ENCODE assay signal across 16 cellular contexts in genomic region chr2:110867078-110867477, GRCh38.
A peak's percentile ranks its signal among the peaks of the same experiment; 100 is the strongest.
DNase-seq lines count a peak whose midpoint lies in the region; ATAC-seq and TF ChIP-seq lines count a peak whose summit lies in the region.
"Had no signal": no experiment of that assay in that cellular context is flagged by ENCODE, and none has a peak within 500 bp of the region (broad histone marks: within the 10 kb centered on the region; RNA-seq: fewer than 3 reads in every experiment).

No MANE protein-coding gene starts in this region.

- peak overlapping the region; percentile 77 for H3K4me3 Mint-ChIP-seq in natural killer cell treated with Interleukin-12 subunit alpha and Interleukin-12 subunit beta and Interleukin-15 and Interleukin-18, amount 100 ng/mL, for 72 hours
- no peak overlapping the region for H3K4me3 Mint-ChIP-seq in natural killer cell
- H3K4me3 Mint-ChIP-seq in T-helper 2 cell treated with Interferon-gamma antibody and Interleukin-4, amounts not matched to agents 5 μg/mL and 100 μg/mL, for 36 hours = peak overlapping the region; percentile 5
- H3K4me3 Mint-ChIP-seq in activated naive CD8-positive, alpha-beta T cell treated with anti-CD3 and anti-CD28 coated beads, Interleukin-2, amount 50 U/mL, for 24 hours = no peak overlapping the region
- H3K4me3 Mint-ChIP-seq in stimulated activated effector memory CD8-positive, alpha-beta T cell treated with anti-CD3 and anti-CD28 coated beads, Interleukin-12 subunit alpha, Interleukin-12 subunit beta, amount 100 ng/mL, for 72 hours = peak overlapping the region; percentile 51
- H3K4me3 Mint-ChIP-seq in Calu3 (ENCODE audit: low read depth, unreplicated experiment) = no peak overlapping the region

- TF ChIP-seq CTCF in natural killer cell (IDR thresholded peaks at IDR 0.05) (no peak), Calu3 (IDR thresholded peaks at IDR 0.05; ENCODE audit: unreplicated experiment) (no peak)

- CTCF ChIA-PET in Calu3 (lab: Charles Lee) = no interaction called here

- DNase-seq in natural killer cell treated with Interleukin-12 subunit alpha and Interleukin-12 subunit beta and Interleukin-15 and Interleukin-18, amount 100 ng/mL, for 72 hours (ENCODE audit: low spot score) = no peak
- DNase-seq in natural killer cell = no peak
- peak; percentile 48 for DNase-seq in T-helper 2 cell treated with Interferon-gamma antibody and Interleukin-4, amounts not matched to agents 5 μg/mL and 100 μg/mL, for 36 hours (ENCODE audit: low spot score)
- DNase-seq in activated naive CD8-positive, alpha-beta T cell treated with anti-CD3 and anti-CD28 coated beads, Interleukin-2, amount 50 U/mL, for 24 hours = no peak
- DNase-seq in stimulated activated effector memory CD8-positive, alpha-beta T cell treated with anti-CD3 and anti-CD28 coated beads, Interleukin-12 subunit alpha, Interleukin-12 subunit beta, amount 100 ng/mL, for 72 hours (ENCODE audit: low spot score in 2 of 2) = peak in 1 of 2 donors; percentile 60
- no peak for DNase-seq in Calu3
- DNase-seq in aorta = no peak
- no peak for DNase-seq in NCI-H146 (lab: John Stamatoyannopoulos, UW)
- DNase-seq: EL, NCI-H1092 treated with DMSO at 0.1 percent for 48 hours, NCI-H187 treated with DMSO at 0.1 percent for 48 hours, NCI-H510A treated with DMSO at 0.1 percent for 48 hours, SHP77 treated with DMSO at 0.1 percent for 48 hours had no signal

- no peak overlapping the region for H3K27ac ChIP-seq in aorta (ENCODE audit: low read depth in 1 of 2, low read length in 2 of 2)
- H3K27ac ChIP-seq: KMS-11 had no signal

- H3K27me3 ChIP-seq in aorta (ENCODE audit: control insufficient read depth in 1 of 2, insufficient read depth in 2 of 2, low read length in 1 of 2) = no peaks in the 10 kb centered on the region

- no peaks in the 10 kb centered on the region for H3K4me1 ChIP-seq in aorta (ENCODE audit: control insufficient read depth in 1 of 2, insufficient read depth in 2 of 2, low read length in 2 of 2)

- WGBS in aorta, 2 donors = 95% methylated on average over 2 of the region's 2 CpGs

- H3K36me3 ChIP-seq in aorta (ENCODE audit: control insufficient read depth in 1 of 2, insufficient read depth in 2 of 2, low read length in 1 of 2) = no peaks in the 10 kb centered on the region
- H3K36me3 ChIP-seq: MG63 had no signal

- H3K9me3 ChIP-seq in aorta (ENCODE audit: control insufficient read depth, low read length) = no peaks in the 10 kb centered on the region
- H3K9me3 ChIP-seq: MG63 had no signal

- no peak overlapping the region for H3K4me3 ChIP-seq in aorta (ENCODE audit: low read length in 2 of 2)
- H3K4me3 ChIP-seq: MG63 had no signal

- BruUV-seq in Calu3 (replicated peaks; lab: Mats Ljungman, UMichigan) = no TSS peak

- peak; percentile 46 to 75 for ATAC-seq in natural killer cell treated with Interleukin-12 subunit alpha and Interleukin-12 subunit beta and Interleukin-15 and Interleukin-18, amount 100 ng/mL, for 72 hours
- ATAC-seq in natural killer cell (no peak), aorta (ENCODE audit: low FRiP score) (no peak)
- peak; percentile 11 for ATAC-seq in activated naive CD8-positive, alpha-beta T cell treated with anti-CD3 and anti-CD28 coated beads, Interleukin-2, amount 50 U/mL, for 24 hours
- ATAC-seq in stimulated activated effector memory CD8-positive, alpha-beta T cell treated with anti-CD3 and anti-CD28 coated beads, Interleukin-12 subunit alpha, Interleukin-12 subunit beta, amount 100 ng/mL, for 72 hours = peak; percentile 55
- ATAC-seq: HepG2 had no signal

- H3K27me3 Mint-ChIP-seq in natural killer cell treated with Interleukin-12 subunit alpha and Interleukin-12 subunit beta and Interleukin-15 and Interleukin-18, amount 100 ng/mL, for 72 hours = peaks cover 0 to 12% of the 10 kb centered on the region in 2 donors
- peaks cover 10 to 47% of the 10 kb centered on the region in 2 donors for H3K27me3 Mint-ChIP-seq in natural killer cell (ENCODE audit: low read depth in 2 of 2)
- peaks cover 22% of the 10 kb centered on the region for H3K27me3 Mint-ChIP-seq in T-helper 2 cell treated with Interferon-gamma antibody and Interleukin-4, amounts not matched to agents 5 μg/mL and 100 μg/mL, for 36 hours (ENCODE audit: low read depth)
- H3K27me3 Mint-ChIP-seq in activated naive CD8-positive, alpha-beta T cell treated with anti-CD3 and anti-CD28 coated beads, Interleukin-2, amount 50 U/mL, for 24 hours = peaks cover 38% of the 10 kb centered on the region
- peaks cover 43% of the 10 kb centered on the region for H3K27me3 Mint-ChIP-seq in Calu3 (ENCODE audit: unreplicated experiment)

- intact Hi-C loops in natural killer cell (cut with micrococcal nuclease) = no loop called here
- intact Hi-C loops in Calu3 (cut with micrococcal nuclease; ENCODE audit: unreplicated experiment) = no loop called here
- intact Hi-C loops in aorta (cut with DNase I) = no loop called here

- H3K9me3 Mint-ChIP-seq in natural killer cell treated with Interleukin-12 subunit alpha and Interleukin-12 subunit beta and Interleukin-15 and Interleukin-18, amount 100 ng/mL, for 72 hours = no peaks in the 10 kb centered on the region
- H3K9me3 Mint-ChIP-seq in natural killer cell (no peaks in the 10 kb centered on the region), Calu3 (ENCODE audit: low read depth, unreplicated experiment) (no peaks in the 10 kb centered on the region)
- H3K9me3 Mint-ChIP-seq in T-helper 2 cell treated with Interferon-gamma antibody and Interleukin-4, amounts not matched to agents 5 μg/mL and 100 μg/mL, for 36 hours = no peaks in the 10 kb centered on the region
- H3K9me3 Mint-ChIP-seq in activated naive CD8-positive, alpha-beta T cell treated with anti-CD3 and anti-CD28 coated beads, Interleukin-2, amount 50 U/mL, for 24 hours = no peaks in the 10 kb centered on the region
- H3K9me3 Mint-ChIP-seq in stimulated activated effector memory CD8-positive, alpha-beta T cell treated with anti-CD3 and anti-CD28 coated beads, Interleukin-12 subunit alpha, Interleukin-12 subunit beta, amount 100 ng/mL, for 72 hours = no peaks in the 10 kb centered on the region

- H3K36me3 Mint-ChIP-seq in natural killer cell treated with Interleukin-12 subunit alpha and Interleukin-12 subunit beta and Interleukin-15 and Interleukin-18, amount 100 ng/mL, for 72 hours = no peaks in the 10 kb centered on the region
- H3K36me3 Mint-ChIP-seq in natural killer cell (no peaks in the 10 kb centered on the region), Calu3 (ENCODE audit: insufficient read depth, unreplicated experiment) (no peaks in the 10 kb centered on the region)
- H3K36me3 Mint-ChIP-seq in T-helper 2 cell treated with Interferon-gamma antibody and Interleukin-4, amounts not matched to agents 5 μg/mL and 100 μg/mL, for 36 hours (ENCODE audit: low read depth) = no peaks in the 10 kb centered on the region
- H3K36me3 Mint-ChIP-seq in activated naive CD8-positive, alpha-beta T cell treated with anti-CD3 and anti-CD28 coated beads, Interleukin-2, amount 50 U/mL, for 24 hours (ENCODE audit: low read depth) = no peaks in the 10 kb centered on the region
- H3K36me3 Mint-ChIP-seq in stimulated activated effector memory CD8-positive, alpha-beta T cell treated with anti-CD3 and anti-CD28 coated beads, Interleukin-12 subunit alpha, Interleukin-12 subunit beta, amount 100 ng/mL, for 72 hours = peaks cover 11% of the 10 kb centered on the region

- H3K4me1 Mint-ChIP-seq in natural killer cell treated with Interleukin-12 subunit alpha and Interleukin-12 subunit beta and Interleukin-15 and Interleukin-18, amount 100 ng/mL, for 72 hours (ENCODE audit: low read depth in 2 of 2) = peaks cover 63 to 64% of the 10 kb centered on the region in 2 donors
- H3K4me1 Mint-ChIP-seq in natural killer cell = no peaks in the 10 kb centered on the region
- H3K4me1 Mint-ChIP-seq in T-helper 2 cell treated with Interferon-gamma antibody and Interleukin-4, amounts not matched to agents 5 μg/mL and 100 μg/mL, for 36 hours (ENCODE audit: low read depth) = peaks cover 55% of the 10 kb centered on the region
- H3K4me1 Mint-ChIP-seq in activated naive CD8-positive, alpha-beta T cell treated with anti-CD3 and anti-CD28 coated beads, Interleukin-2, amount 50 U/mL, for 24 hours = peaks cover 54% of the 10 kb centered on the region
- peaks cover 57% of the 10 kb centered on the region for H3K4me1 Mint-ChIP-seq in stimulated activated effector memory CD8-positive, alpha-beta T cell treated with anti-CD3 and anti-CD28 coated beads, Interleukin-12 subunit alpha, Interleukin-12 subunit beta, amount 100 ng/mL, for 72 hours
- H3K4me1 Mint-ChIP-seq in Calu3 (ENCODE audit: low read depth, unreplicated experiment) = peaks cover 10% of the 10 kb centered on the region

- peak overlapping the region; percentile 43 to 58 for H3K27ac Mint-ChIP-seq in natural killer cell treated with Interleukin-12 subunit alpha and Interleukin-12 subunit beta and Interleukin-15 and Interleukin-18, amount 100 ng/mL, for 72 hours
- H3K27ac Mint-ChIP-seq in natural killer cell (no peak overlapping the region), Calu3 (ENCODE audit: unreplicated experiment) (no peak overlapping the region)
- peak overlapping the region; percentile 1 for H3K27ac Mint-ChIP-seq in T-helper 2 cell treated with Interferon-gamma antibody and Interleukin-4, amounts not matched to agents 5 μg/mL and 100 μg/mL, for 36 hours
- H3K27ac Mint-ChIP-seq in activated naive CD8-positive, alpha-beta T cell treated with anti-CD3 and anti-CD28 coated beads, Interleukin-2, amount 50 U/mL, for 24 hours = no peak overlapping the region
- peak overlapping the region; percentile 30 for H3K27ac Mint-ChIP-seq in stimulated activated effector memory CD8-positive, alpha-beta T cell treated with anti-CD3 and anti-CD28 coated beads, Interleukin-12 subunit alpha, Interleukin-12 subunit beta, amount 100 ng/mL, for 72 hours

Comparison
In these comparisons a context has a peak if more than half of its experiments do, and no peak if none do; other contexts are left out.
1. ATAC-seq: peak in natural killer cell treated with Interleukin-12 subunit alpha and Interleukin-12 subunit beta and Interleukin-15 and Interleukin-18, amount 100 ng/mL, for 72 hours (2 of 2), activated naive CD8-positive, alpha-beta T cell treated with anti-CD3 and anti-CD28 coated beads, Interleukin-2, amount 50 U/mL, for 24 hours (single experiment) and stimulated activated effector memory CD8-positive, alpha-beta T cell treated with anti-CD3 and anti-CD28 coated beads, Interleukin-12 subunit alpha, Interleukin-12 subunit beta, amount 100 ng/mL, for 72 hours (single experiment); none in natural killer cell (0 of 3) and aorta (single experiment).
2. H3K27ac Mint-ChIP-seq: peak in natural killer cell treated with Interleukin-12 subunit alpha and Interleukin-12 subunit beta and Interleukin-15 and Interleukin-18, amount 100 ng/mL, for 72 hours (2 of 2), T-helper 2 cell treated with Interferon-gamma antibody and Interleukin-4, amounts not matched to agents 5 μg/mL and 100 μg/mL, for 36 hours (single experiment) and stimulated activated effector memory CD8-positive, alpha-beta T cell treated with anti-CD3 and anti-CD28 coated beads, Interleukin-12 subunit alpha, Interleukin-12 subunit beta, amount 100 ng/mL, for 72 hours (single experiment); none in natural killer cell (0 of 2), activated naive CD8-positive, alpha-beta T cell treated with anti-CD3 and anti-CD28 coated beads, Interleukin-2, amount 50 U/mL, for 24 hours (single experiment) and Calu3 (single experiment).
3. H3K4me3 Mint-ChIP-seq: peak in natural killer cell treated with Interleukin-12 subunit alpha and Interleukin-12 subunit beta and Interleukin-15 and Interleukin-18, amount 100 ng/mL, for 72 hours (single experiment), T-helper 2 cell treated with Interferon-gamma antibody and Interleukin-4, amounts not matched to agents 5 μg/mL and 100 μg/mL, for 36 hours (single experiment) and stimulated activated effector memory CD8-positive, alpha-beta T cell treated with anti-CD3 and anti-CD28 coated beads, Interleukin-12 subunit alpha, Interleukin-12 subunit beta, amount 100 ng/mL, for 72 hours (single experiment); none in natural killer cell (single experiment), activated naive CD8-positive, alpha-beta T cell treated with anti-CD3 and anti-CD28 coated beads, Interleukin-2, amount 50 U/mL, for 24 hours (single experiment) and Calu3 (single experiment).